ENCODE assay signal across 20 cellular contexts in genomic region chr3:198046120-198046857, GRCh38.
"Had no signal": no experiment of that assay in that cellular context is flagged by ENCODE, and none has a peak within 500 bp of the region (broad histone marks: within the 10 kb centered on the region; RNA-seq: fewer than 3 reads in every experiment).

No MANE protein-coding gene starts in this region.

- H3K36me3 ChIP-seq: left ventricle myocardium inferior, neutrophil, right atrium auricular region, suprapubic skin, thyroid gland, vagina had no signal

- H3K27me3 ChIP-seq: neutrophil, right atrium auricular region, suprapubic skin, thyroid gland, vagina had no signal

- H3K4me1 Mint-ChIP-seq: immature natural killer cell, nephron progenitor cell had no signal

- H3K27ac Mint-ChIP-seq: immature natural killer cell; naive thymus-derived CD4-positive, alpha-beta T cell; nephron progenitor cell; type B pancreatic cell had no signal

- H3K4me1 ChIP-seq: left ventricle myocardium inferior, right atrium auricular region, suprapubic skin, thyroid gland, vagina had no signal

- H3K4me3 ChIP-seq: coronary artery, left ventricle myocardium inferior, lung, right atrium auricular region, suprapubic skin, thyroid gland, vagina had no signal

- H3K4me3 Mint-ChIP-seq: immature natural killer cell; naive thymus-derived CD4-positive, alpha-beta T cell; nephron progenitor cell; type B pancreatic cell had no signal

- H3K27ac ChIP-seq: coronary artery, left ventricle myocardium inferior, neutrophil, right atrium auricular region, suprapubic skin, thyroid gland, vagina had no signal

- H3K9me3 ChIP-seq: left ventricle myocardium inferior, neutrophil, right atrium auricular region, suprapubic skin, thyroid gland, vagina had no signal

- ATAC-seq: naive thymus-derived CD4-positive, alpha-beta T cell had no signal

- DNase-seq: effector CD4-positive, alpha-beta T cell; foreskin melanocyte; head of caudate nucleus; hippocampal formation; immature natural killer cell; left ventricle myocardium inferior; mesenchymal stem cell; naive thymus-derived CD4-positive, alpha-beta T cell; nephron progenitor cell; small intestine; stimulated activated CD4-positive, alpha-beta T cell treated with anti-CD3 and anti-CD28 coated beads, Interleukin-2, amount 100 ng/mL, for 48 hours; stimulated activated naive CD4-positive, alpha-beta T cell treated with Interleukin-2 at 50 U/mL for 16 hours; thyroid gland had no signal

- H3K36me3 Mint-ChIP-seq: immature natural killer cell, type B pancreatic cell had no signal

- H3K9me3 Mint-ChIP-seq: immature natural killer cell; naive thymus-derived CD4-positive, alpha-beta T cell had no signal
